1 cellular context compared by ENCODE assay signal in genomic region chr11:2730323-2731284, GRCh38.
TF ChIP-seq lines count a peak whose summit lies in the region.

No MANE protein-coding gene starts in this region.

TF ChIP-seq in HepG2, 621 proteins besides CTCF, POLR2A, EP300 and RAD21 (continued from another document and continues in another):
- TF ChIP-seq ZNF83 (CRISPR knock-in tag; IDR thresholded peaks at IDR 0.05; ENCODE audit: borderline replicate concordance) (0 out of 2 replicates have a peak, but pooled peaks have one; percentile 39), MXD1 (CRISPR knock-in tag; IDR thresholded peaks at IDR 0.05) (peak; percentile 5; the same call in 1 of the 2 replicates), ZC3H13 (CRISPR knock-in tag; IDR thresholded peaks at IDR 0.05) (peak; percentile 81), ZNF839 (CRISPR knock-in tag; IDR thresholded peaks at IDR 0.05; ENCODE audit: borderline replicate concordance) (no peak), ZHX2 (IDR thresholded peaks at IDR 0.05; ENCODE audit: low read depth) (0 out of 2 replicates have a peak, but pooled peaks have one; percentile 24), ZHX2 (CRISPR knock-in tag; IDR thresholded peaks at IDR 0.05; ENCODE audit: borderline replicate concordance) (no peak), NCOR1 (IDR thresholded peaks at IDR 0.05; ENCODE audit: borderline replicate concordance, low read length) (peak; percentile 92), NFYC (CRISPR knock-in tag; IDR thresholded peaks at IDR 0.05) (0 out of 2 replicates have a peak, but pooled peaks have one; percentile 10), ZNF24 (IDR thresholded peaks at IDR 0.05) (no peak), CREBL2 (CRISPR knock-in tag; IDR thresholded peaks at IDR 0.05; ENCODE audit: borderline replicate concordance) (no peak), RNF2 (conservative IDR thresholded peaks at IDR 0.05; ENCODE audit: low read depth) (no peak), BHLHE40 (IDR thresholded peaks at IDR 0.05; ENCODE audit: low read length) (no peak), ATF7 (IDR thresholded peaks at IDR 0.05) (no peak), ATF7 (CRISPR knock-in tag; IDR thresholded peaks at IDR 0.05) (no peak), ZNF557 (CRISPR knock-in tag; IDR thresholded peaks at IDR 0.05) (no peak), ZKSCAN1 (IDR thresholded peaks at IDR 0.05; ENCODE audit: low read length) (no peak), KDM6A (CRISPR knock-in tag; IDR thresholded peaks at IDR 0.05; ENCODE audit: low read depth) (peak; percentile 92), ZSCAN12 (CRISPR knock-in tag; IDR thresholded peaks at IDR 0.05) (no peak), HDAC1 (CRISPR knock-in tag; IDR thresholded peaks at IDR 0.05) (peak; percentile 72), ZNF850 (CRISPR knock-in tag; conservative IDR thresholded peaks at IDR 0.05) (no peak), ZFP36L1 (CRISPR knock-in tag; IDR thresholded peaks at IDR 0.05) (no peak), GMEB1 (CRISPR knock-in tag; IDR thresholded peaks at IDR 0.05; ENCODE audit: borderline replicate concordance) (peak; percentile 60; the same call in 1 of the 2 replicates), PHF20 (CRISPR knock-in tag; IDR thresholded peaks at IDR 0.05) (no peak), MATR3 (CRISPR knock-in tag; IDR thresholded peaks at IDR 0.05) (no peak), ZXDC (CRISPR knock-in tag; IDR thresholded peaks at IDR 0.05) (no peak), ZNF180 (CRISPR knock-in tag; IDR thresholded peaks at IDR 0.05; ENCODE audit: borderline replicate concordance, low read depth) (no peak), ZNF367 (CRISPR knock-in tag; IDR thresholded peaks at IDR 0.05; ENCODE audit: borderline replicate concordance) (no peak), ETV5 (CRISPR knock-in tag; IDR thresholded peaks at IDR 0.05; ENCODE audit: borderline replicate concordance) (peak; percentile 70), FOSL1 (CRISPR knock-in tag; IDR thresholded peaks at IDR 0.05; ENCODE audit: borderline replicate concordance) (no peak), THYN1 (CRISPR knock-in tag; IDR thresholded peaks at IDR 0.05; ENCODE audit: borderline replicate concordance, low read depth) (0 out of 2 replicates have a peak, but pooled peaks have one; percentile 70), FOXM1 (CRISPR knock-in tag; IDR thresholded peaks at IDR 0.05) (no peak), KDM2A (CRISPR knock-in tag; IDR thresholded peaks at IDR 0.05; ENCODE audit: borderline replicate concordance, low read depth) (peak; percentile 56; the same call in 1 of the 2 replicates), TRIM24 (CRISPR knock-in tag; IDR thresholded peaks at IDR 0.05) (no peak), ZFY (CRISPR knock-in tag; IDR thresholded peaks at IDR 0.05) (peak; percentile 72; the same call in 1 of the 2 replicates), ETV6 (CRISPR knock-in tag; conservative IDR thresholded peaks at IDR 0.05) (no peak), ZNF574 (CRISPR knock-in tag; IDR thresholded peaks at IDR 0.05) (peak; percentile 46), SP140L (CRISPR knock-in tag; IDR thresholded peaks at IDR 0.05; ENCODE audit: borderline replicate concordance) (no peak), NFRKB (IDR thresholded peaks at IDR 0.05) (no peak), ZNF577 (CRISPR knock-in tag; IDR thresholded peaks at IDR 0.05; ENCODE audit: borderline replicate concordance, low read depth) (no peak), ZNF20 (CRISPR knock-in tag; IDR thresholded peaks at IDR 0.05) (no peak), ZBTB25 (CRISPR knock-in tag; IDR thresholded peaks at IDR 0.05) (0 out of 2 replicates have a peak, but pooled peaks have one; percentile 44), ZBTB20 (CRISPR knock-in tag; IDR thresholded peaks at IDR 0.05; ENCODE audit: borderline replicate concordance, low read depth) (no peak), MIXL1 (CRISPR knock-in tag; IDR thresholded peaks at IDR 0.05) (peak; percentile 54; the same call in 1 of the 2 replicates), IKZF1 (IDR thresholded peaks at IDR 0.05) (no peak), ATF3 (CRISPR knock-in tag; IDR thresholded peaks at IDR 0.05) (no peak), NFIC (IDR thresholded peaks at IDR 0.05; ENCODE audit: low read length) (no peak), NRL (CRISPR knock-in tag; IDR thresholded peaks at IDR 0.05; ENCODE audit: borderline replicate concordance) (0 out of 2 replicates have a peak, but pooled peaks have one; percentile 23), ZNF337 (CRISPR knock-in tag; IDR thresholded peaks at IDR 0.05; ENCODE audit: borderline replicate concordance, low read depth) (no peak), HOMEZ (CRISPR knock-in tag; IDR thresholded peaks at IDR 0.05; ENCODE audit: low read depth) (no peak), SNAPC2 (CRISPR knock-in tag; IDR thresholded peaks at IDR 0.05) (no peak), ZNF317 (CRISPR knock-in tag; IDR thresholded peaks at IDR 0.05) (peak; percentile 51)
